In genomic region chr6:91509039-91509438, GRCh38 we compare ENCODE assay signal across 10 cellular contexts.
"Had no signal": no experiment of that assay in that cellular context is flagged by ENCODE, and none has a peak within 500 bp of the region (broad histone marks: within the 10 kb centered on the region; RNA-seq: fewer than 3 reads in every experiment).

No MANE protein-coding gene starts in this region.

- H3K27ac ChIP-seq: GM23248, HL-60, KMS-11 had no signal

- H3K9me3 ChIP-seq: HAP-1 had no signal

- H3K4me1 ChIP-seq: HAP-1 had no signal

- ATAC-seq: HCT116, HepG2 had no signal

- H3K36me3 ChIP-seq: HAP-1 had no signal

- DNase-seq: GM23248, GOT3, H7, HFFc6, KBM-7 had no signal

- H3K4me3 ChIP-seq: GM23248, HAP-1 had no signal
